14 cellular contexts compared by ENCODE assay signal in the genomic region with DNA sequence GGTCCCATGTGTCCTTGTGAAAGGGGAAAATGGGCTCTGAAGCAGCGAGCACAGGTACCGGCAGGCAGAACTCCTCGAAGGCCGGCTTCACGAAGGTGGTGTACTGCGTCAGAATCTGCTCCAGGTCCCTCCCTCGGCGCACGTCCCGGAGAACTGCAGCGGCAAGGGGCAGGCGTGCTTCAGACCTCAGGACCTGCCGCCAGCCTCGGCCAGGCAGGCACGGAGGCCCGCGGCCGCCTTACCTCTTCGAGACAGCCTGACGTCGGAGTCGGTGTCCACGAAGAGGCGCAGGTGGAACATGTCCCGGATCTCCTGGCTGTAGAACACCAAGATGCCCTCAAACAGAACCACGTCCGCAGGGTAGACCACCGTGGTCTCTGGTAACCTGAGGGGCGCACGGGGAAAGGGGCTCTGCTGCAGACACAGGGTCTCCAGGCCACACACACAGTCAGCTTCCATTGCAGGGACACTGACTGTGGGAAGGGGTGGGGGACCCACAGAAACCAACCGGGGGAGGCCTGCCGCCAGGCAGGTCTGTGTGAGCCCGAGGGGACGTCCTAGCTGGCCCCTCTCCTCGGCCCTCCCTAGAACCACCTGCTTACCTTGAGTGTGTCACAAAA. TPM values are rescaled to one million over a fixed set of nuclear protein-coding genes. Genes with fewer than 3 reads are reported as not detected.
DNase-seq lines count a peak whose midpoint lies in the region; ATAC-seq and TF ChIP-seq lines count a peak whose summit lies in the region.
"Had no signal": no experiment of that assay in that cellular context is flagged by ENCODE, and none has a peak within 500 bp of the region (broad histone marks: within the 10 kb centered on the region; RNA-seq: fewer than 3 reads in every experiment).

No MANE protein-coding gene starts in this region.

- no peak overlapping the region for H3K27ac ChIP-seq in heart left ventricle
- H3K27ac ChIP-seq in stomach: no peak overlapping the region
- H3K27ac ChIP-seq: SJSA1, suprapubic skin had no signal

- CTCF ChIA-PET in activated CD8-positive, alpha-beta T cell treated with anti-CD3 and anti-CD28 coated beads for 36 hours (lab: Charles Lee): no interaction called here

- no peaks in the 10 kb centered on the region for H3K27me3 Mint-ChIP-seq in activated naive CD4-positive, alpha-beta T cell treated with anti-CD3 and anti-CD28 coated beads, Interleukin-2, amount 50 U/mL, for 24 hours
- no peaks in the 10 kb centered on the region for H3K27me3 Mint-ChIP-seq in activated CD8-positive, alpha-beta T cell treated with anti-CD3 and anti-CD28 coated beads for 36 hours
- H3K27me3 Mint-ChIP-seq in naive B cell: no peaks in the 10 kb centered on the region

- H3K4me1 Mint-ChIP-seq in activated naive CD4-positive, alpha-beta T cell treated with anti-CD3 and anti-CD28 coated beads, Interleukin-2, amount 50 U/mL, for 24 hours: peaks cover 16% of the 10 kb centered on the region
- peaks cover 9% of the 10 kb centered on the region for H3K4me1 Mint-ChIP-seq in activated CD8-positive, alpha-beta T cell treated with anti-CD3 and anti-CD28 coated beads for 36 hours (ENCODE audit: low read depth)
- H3K4me1 Mint-ChIP-seq in naive B cell: peaks cover 8 to 29% (median 15%) of the 10 kb centered on the region in 3 donors

- H3K9me3 Mint-ChIP-seq in activated naive CD4-positive, alpha-beta T cell treated with anti-CD3 and anti-CD28 coated beads, Interleukin-2, amount 50 U/mL, for 24 hours: no peaks in the 10 kb centered on the region
- H3K9me3 Mint-ChIP-seq in activated CD8-positive, alpha-beta T cell treated with anti-CD3 and anti-CD28 coated beads for 36 hours: no peaks in the 10 kb centered on the region
- no peaks in the 10 kb centered on the region for H3K9me3 Mint-ChIP-seq in naive B cell

- H3K4me3 ChIP-seq in heart left ventricle: peak overlapping the region in 1 of 12 donors; percentile 96
- H3K4me3 ChIP-seq in stomach: no peak overlapping the region
- H3K4me3 ChIP-seq: lung, SJSA1 had no signal

- H3K36me3 ChIP-seq in heart left ventricle: peaks cover 0 to 61% (median 54%) of the 10 kb centered on the region in 9 donors
- H3K36me3 ChIP-seq in stomach: peaks cover 43 to 61% (median 58%) of the 10 kb centered on the region in 4 donors

- WGBS in heart left ventricle, 4 donors: 96 to 97% (median 96%) methylated on average over 34 to 35 of the region's 35 CpGs
- WGBS in stomach, 5 donors: 94 to 97% (median 96%) methylated on average over 16 to 35 of the region's 35 CpGs

- intact Hi-C loops in activated CD8-positive, alpha-beta T cell treated with anti-CD3 and anti-CD28 coated beads for 36 hours (cut with micrococcal nuclease): no loop called here
- intact Hi-C loops in heart left ventricle (cut with DNase I) (loop anchor here in 2 of 10 donors (10.0 kb wide), 1 partner anchor 216 kb away; a partner anchor contains a TSS), stomach (cut with DNase I; ENCODE audit: low total_unique reads) (no loop called here)

- peaks cover 3% of the 10 kb centered on the region for H3K36me3 Mint-ChIP-seq in activated naive CD4-positive, alpha-beta T cell treated with anti-CD3 and anti-CD28 coated beads, Interleukin-2, amount 50 U/mL, for 24 hours
- peaks cover 13% of the 10 kb centered on the region for H3K36me3 Mint-ChIP-seq in activated CD8-positive, alpha-beta T cell treated with anti-CD3 and anti-CD28 coated beads for 36 hours (ENCODE audit: low read depth)
- H3K36me3 Mint-ChIP-seq in naive B cell: no peaks in the 10 kb centered on the region

- H3K4me3 Mint-ChIP-seq in activated naive CD4-positive, alpha-beta T cell treated with anti-CD3 and anti-CD28 coated beads, Interleukin-2, amount 50 U/mL, for 24 hours: peak overlapping the region; percentile 70
- H3K4me3 Mint-ChIP-seq in activated CD8-positive, alpha-beta T cell treated with anti-CD3 and anti-CD28 coated beads for 36 hours: peak overlapping the region; percentile 81
- peak overlapping the region in 5 of 8 donors; percentile 61 to 78 (median 74) for H3K4me3 Mint-ChIP-seq in naive B cell

- ATAC-seq in activated CD8-positive, alpha-beta T cell treated with anti-CD3 and anti-CD28 coated beads for 36 hours: no peak
- no peak for ATAC-seq in naive B cell (ENCODE audit: low read depth in 2 of 2)
- ATAC-seq in HG02798 (IDR thresholded peaks at IDR 0.05; ENCODE audit: poor library complexity, unreplicated experiment): no peak
- ATAC-seq in heart left ventricle: no peak

- no peak for TF ChIP-seq EP300 in stomach (IDR thresholded peaks at IDR 0.05)

- H3K27me3 ChIP-seq in heart left ventricle: no peaks in the 10 kb centered on the region
- H3K27me3 ChIP-seq in stomach: no peaks in the 10 kb centered on the region
- H3K27me3 ChIP-seq: SJSA1, spleen, suprapubic skin had no signal

- no peak for TF ChIP-seq CTCF in activated CD8-positive, alpha-beta T cell treated with anti-CD3 and anti-CD28 coated beads for 36 hours (IDR thresholded peaks at IDR 0.05)
- TF ChIP-seq CTCF in heart left ventricle (IDR thresholded peaks at IDR 0.05): no peak
- TF ChIP-seq CTCF in stomach (IDR thresholded peaks at IDR 0.05): no peak

- no peak for TF ChIP-seq POLR2A in heart left ventricle (IDR thresholded peaks at IDR 0.05)
- no peak for TF ChIP-seq POLR2A in stomach (IDR thresholded peaks at IDR 0.05)

- POLR2A ChIA-PET in activated CD8-positive, alpha-beta T cell treated with anti-CD3 and anti-CD28 coated beads for 36 hours (lab: Charles Lee): interaction anchor here (1.8 kb wide), 1 partner anchor 26 kb away, joined by 7 read pairs; a partner anchor contains a TSS

- H3K9me3 ChIP-seq in heart left ventricle (no peaks in the 10 kb centered on the region), stomach (no peaks in the 10 kb centered on the region)
- H3K9me3 ChIP-seq: SJSA1, spleen, suprapubic skin had no signal

- no peak for DNase-seq in activated naive CD4-positive, alpha-beta T cell (lab: John Stamatoyannopoulos, UW)
- DNase-seq in activated CD8-positive, alpha-beta T cell treated with anti-CD3 and anti-CD28 coated beads for 36 hours: no peak
- DNase-seq in naive B cell (no peak), kidney glomerular epithelial cell (lab: John Stamatoyannopoulos, UW) (no peak), heart left ventricle (no peak), stomach (no peak)
- DNase-seq: islet precursor cell, spleen had no signal

- H3K4me1 ChIP-seq in heart left ventricle (peaks cover 3 to 19% (median 11%) of the 10 kb centered on the region in 12 donors), stomach (peaks cover 15 to 23% (median 20%) of the 10 kb centered on the region in 4 donors)

- H3K27ac Mint-ChIP-seq in activated naive CD4-positive, alpha-beta T cell treated with anti-CD3 and anti-CD28 coated beads, Interleukin-2, amount 50 U/mL, for 24 hours: no peak overlapping the region
- no peak overlapping the region for H3K27ac Mint-ChIP-seq in activated CD8-positive, alpha-beta T cell treated with anti-CD3 and anti-CD28 coated beads for 36 hours
- peak overlapping the region in 3 of 6 donors; percentile 27 to 69 (median 44) for H3K27ac Mint-ChIP-seq in naive B cell

RNA-seq across cellular contexts. Expression of a gene that starts 2.1 kb away (rescaled TPM):
- 10 to 100 TPM; 16.7 to 22.1 TPM for total RNA-seq in activated CD8-positive, alpha-beta T cell treated with anti-CD3 and anti-CD28 coated beads for 36 hours
- polyA plus RNA-seq in naive B cell (ENCODE audit: low read depth in 6 of 6) (10 to 100 TPM; 16.8 to 30.6 (median 21.3) TPM), heart left ventricle (10 to 100 TPM; 22.5 to 36.5 TPM), stomach (10 to 100 TPM; 23.2 to 34.1 (median 29.2) TPM)
- total RNA-seq in heart left ventricle (10 to 100 TPM; 16.4 to 45.1 (median 24.9) TPM), stomach (100 to 1,000 TPM in 1 of 5 donors, 10 to 100 TPM in 3, 1 to 10 TPM in 1; 9.9 to 143 (median 37.9) TPM)

RNA-seq across cellular contexts. Expression of a gene that starts 16.3 kb away (rescaled TPM):
- not detected for total RNA-seq in activated CD8-positive, alpha-beta T cell treated with anti-CD3 and anti-CD28 coated beads for 36 hours
- polyA plus RNA-seq in naive B cell (ENCODE audit: low read depth in 6 of 6): not detected
- total RNA-seq in heart left ventricle: not detected
- polyA plus RNA-seq in heart left ventricle: not detected
- 10 to 100 TPM in 1 of 5 donors, 1 to 10 TPM in 1, under 1 TPM in 1, not detected in 2; 0.73 to 10.9 (median 1.8) TPM for total RNA-seq in stomach
- polyA plus RNA-seq in stomach: 1 to 10 TPM in 2 of 3 donors, under 1 TPM in 1; 0.48 to 3.7 (median 1.4) TPM
- total RNA-seq: myocyte, SJSA1, spleen, suprapubic skin had no signal
- polyA plus RNA-seq: spleen had no signal

RNA-seq across cellular contexts. Expression of a gene that starts 26.3 kb away (rescaled TPM):
- total RNA-seq in activated CD8-positive, alpha-beta T cell treated with anti-CD3 and anti-CD28 coated beads for 36 hours: 10 to 100 TPM; 30.2 to 35.9 TPM
- polyA plus RNA-seq in naive B cell (ENCODE audit: low read depth in 6 of 6) (1 to 10 TPM in 5 of 6 donors, under 1 TPM in 1; 0.75 to 7.4 (median 3.7) TPM), heart left ventricle (10 to 100 TPM; 18.4 to 20.3 TPM), stomach (10 to 100 TPM in 2 of 3 donors, 1 to 10 TPM in 1; 8.7 to 20.3 (median 18.0) TPM)
- total RNA-seq in heart left ventricle (10 to 100 TPM; 15.3 to 28.8 (median 20.3) TPM), stomach (10 to 100 TPM in 3 of 5 donors, 1 to 10 TPM in 2; 3.5 to 59.7 (median 15.4) TPM)
